In genomic region chr20:48824830-48825550, GRCh38 we compare ENCODE assay signal across 1 cellular context.
TF ChIP-seq lines count a peak whose summit lies in the region.

No MANE protein-coding gene starts in this region.

TF ChIP-seq in GM12878, 131 proteins besides CTCF, POLR2A, EP300 and RAD21 (continued from another document):
- TF ChIP-seq MLLT1 (IDR thresholded peaks at IDR 0.05): 0 out of 2 replicates have a peak, but pooled peaks have one; percentile 21
